ENCODE assay signal across 21 cellular contexts in genomic region chr6:46528956-46529750, GRCh38. TPM values are rescaled to one million over a fixed set of nuclear protein-coding genes. Genes with fewer than 3 reads are reported as not detected.
"Had no signal": no experiment of that assay in that cellular context is flagged by ENCODE, and none has a peak within 500 bp of the region (broad histone marks: within the 10 kb centered on the region; RNA-seq: fewer than 3 reads in every experiment).

No MANE protein-coding gene starts in this region.

- H3K27ac Mint-ChIP-seq: activated CD4-positive, alpha-beta T cell treated with anti-CD3 and anti-CD28 coated beads, Interleukin-2, amount 10 ng/mL, durations not matched to agents 7 days and 5 days; activated CD8-positive, alpha-beta T cell treated with anti-CD3 and anti-CD28 coated beads, Interleukin-2, amount 10 ng/mL, durations not matched to agents 7 days and 5 days; activated naive CD4-positive, alpha-beta T cell treated with anti-CD3 and anti-CD28 coated beads, Interleukin-2, amount 50 U/mL, for 72 hours; memory B cell; naive thymus-derived CD8-positive, alpha-beta T cell; stimulated activated naive CD8-positive, alpha-beta T cell treated with anti-CD3 and anti-CD28 coated beads, Interleukin-15, Interleukin-2, amounts not matched to agents 100 ng/mL and 50 ng/mL, for 24 hours had no signal

- H3K4me1 ChIP-seq: adrenal gland, esophagus squamous epithelium, prostate gland, transverse colon, uterus had no signal

- DNase-seq: activated CD4-positive, alpha-beta T cell treated with anti-CD3 and anti-CD28 coated beads, Interleukin-2, amount 10 ng/mL, durations not matched to agents 7 days and 5 days; activated CD4-positive, CD25-positive, alpha-beta regulatory T cell treated with anti-CD3 and anti-CD28 coated beads, Interleukin-2, amount 50 U/mL, for 72 hours; activated CD8-positive, alpha-beta T cell treated with anti-CD3 and anti-CD28 coated beads, Interleukin-2, amount 10 ng/mL, durations not matched to agents 7 days and 5 days; adrenal gland; dermis blood vessel endothelial cell; effector memory CD4-positive, alpha-beta T cell; esophagus squamous epithelium; heart left ventricle; left colon; naive thymus-derived CD8-positive, alpha-beta T cell; ovary; stimulated activated CD4-positive, alpha-beta T cell treated with anti-CD3 and anti-CD28 coated beads, Interleukin-4, amount 100 ng/mL, for 4 hours; substantia nigra; T-helper 1 cell; transverse colon; uterus; WERI-Rb-1 had no signal

- H3K4me3 Mint-ChIP-seq: activated CD4-positive, alpha-beta T cell treated with anti-CD3 and anti-CD28 coated beads, Interleukin-2, amount 10 ng/mL, durations not matched to agents 7 days and 5 days; activated CD8-positive, alpha-beta T cell treated with anti-CD3 and anti-CD28 coated beads, Interleukin-2, amount 10 ng/mL, durations not matched to agents 7 days and 5 days; memory B cell; naive thymus-derived CD8-positive, alpha-beta T cell; stimulated activated naive CD8-positive, alpha-beta T cell treated with anti-CD3 and anti-CD28 coated beads, Interleukin-15, Interleukin-2, amounts not matched to agents 100 ng/mL and 50 ng/mL, for 24 hours had no signal

- H3K27me3 ChIP-seq: adrenal gland, esophagus squamous epithelium, heart left ventricle, ovary, transverse colon, uterus had no signal

- H3K4me1 Mint-ChIP-seq: activated CD4-positive, alpha-beta T cell treated with anti-CD3 and anti-CD28 coated beads, Interleukin-2, amount 10 ng/mL, durations not matched to agents 7 days and 5 days; memory B cell; naive thymus-derived CD8-positive, alpha-beta T cell had no signal

- H3K9me3 ChIP-seq: adrenal gland, esophagus squamous epithelium, heart left ventricle, ovary, prostate gland, transverse colon, uterus had no signal

- H3K27ac ChIP-seq: adrenal gland, esophagus squamous epithelium, heart left ventricle, ovary, prostate gland, transverse colon, uterus, WERI-Rb-1 had no signal

- H3K9me3 Mint-ChIP-seq: activated CD4-positive, alpha-beta T cell treated with anti-CD3 and anti-CD28 coated beads, Interleukin-2, amount 10 ng/mL, durations not matched to agents 7 days and 5 days; activated naive CD4-positive, alpha-beta T cell treated with anti-CD3 and anti-CD28 coated beads, Interleukin-2, amount 50 U/mL, for 72 hours; memory B cell; stimulated activated naive CD8-positive, alpha-beta T cell treated with anti-CD3 and anti-CD28 coated beads, Interleukin-15, Interleukin-2, amounts not matched to agents 100 ng/mL and 50 ng/mL, for 24 hours had no signal

- ATAC-seq: activated CD8-positive, alpha-beta T cell treated with anti-CD3 and anti-CD28 coated beads, Interleukin-2, amount 10 ng/mL, durations not matched to agents 7 days and 5 days; activated naive CD4-positive, alpha-beta T cell treated with anti-CD3 and anti-CD28 coated beads, Interleukin-2, amount 50 U/mL, for 72 hours; heart left ventricle; left colon; naive thymus-derived CD8-positive, alpha-beta T cell had no signal

- H3K4me3 ChIP-seq: adrenal gland, esophagus squamous epithelium, heart left ventricle, ovary, prostate gland, transverse colon, uterus had no signal

- H3K36me3 Mint-ChIP-seq: activated naive CD4-positive, alpha-beta T cell treated with anti-CD3 and anti-CD28 coated beads, Interleukin-2, amount 50 U/mL, for 72 hours; memory B cell; naive thymus-derived CD8-positive, alpha-beta T cell had no signal

- H3K36me3 ChIP-seq: adrenal gland, esophagus squamous epithelium, heart left ventricle, ovary, prostate gland, transverse colon, uterus, WERI-Rb-1 had no signal

RNA-seq across cellular contexts. Expression of gene RCAN2, which starts 37.9 kb away (rescaled TPM):
- total RNA-seq: activated CD8-positive, alpha-beta T cell treated with anti-CD3 and anti-CD28 coated beads, Interleukin-2, amount 10 ng/mL, durations not matched to agents 7 days and 5 days; naive thymus-derived CD8-positive, alpha-beta T cell had no signal
